In genomic region chr2:42532397-42532796, GRCh38 we compare ENCODE assay signal across 2 cellular contexts.
A peak's percentile ranks its signal among the peaks of the same experiment; 100 is the strongest.
TF ChIP-seq lines count a peak whose summit lies in the region.

No MANE protein-coding gene starts in this region.

TF ChIP-seq in HepG2, 621 proteins besides CTCF, POLR2A, EP300 and RAD21:
- no peak for TF ChIP-seq FOXA3 (CRISPR knock-in tag; IDR thresholded peaks at IDR 0.05)
- no peak for TF ChIP-seq ZBTB21 (CRISPR knock-in tag; IDR thresholded peaks at IDR 0.05)
- TF ChIP-seq CEBPB (IDR thresholded peaks at IDR 0.05; ENCODE audit: borderline replicate concordance, low read depth, low read length): peak; percentile 54; the same call in 1 of the 2 replicates
- no peak for TF ChIP-seq ZNF280D (CRISPR knock-in tag; IDR thresholded peaks at IDR 0.05)

TF ChIP-seq in K562, 482 proteins besides CTCF, POLR2A, EP300 and RAD21:
- TF ChIP-seq CEBPG (CRISPR knock-in tag; IDR thresholded peaks at IDR 0.05) (no peak), CEBPG (tag; conservative IDR thresholded peaks at IDR 0.05 in 1 of 2, IDR thresholded peaks at IDR 0.05 in 1 of 2) (peak; percentile 37 to 51), MITF (IDR thresholded peaks at IDR 0.05) (no peak), CEBPB (tag; IDR thresholded peaks at IDR 0.05) (peak; percentile 66), BCL6 (CRISPR knock-in tag; IDR thresholded peaks at IDR 0.05) (no peak), ATF6 (CRISPR knock-in tag; IDR thresholded peaks at IDR 0.05) (no peak), SETDB1 (IDR thresholded peaks at IDR 0.05; ENCODE audit: low read length) (no peak)
